2 cellular contexts compared by ENCODE assay signal in the genomic region with DNA sequence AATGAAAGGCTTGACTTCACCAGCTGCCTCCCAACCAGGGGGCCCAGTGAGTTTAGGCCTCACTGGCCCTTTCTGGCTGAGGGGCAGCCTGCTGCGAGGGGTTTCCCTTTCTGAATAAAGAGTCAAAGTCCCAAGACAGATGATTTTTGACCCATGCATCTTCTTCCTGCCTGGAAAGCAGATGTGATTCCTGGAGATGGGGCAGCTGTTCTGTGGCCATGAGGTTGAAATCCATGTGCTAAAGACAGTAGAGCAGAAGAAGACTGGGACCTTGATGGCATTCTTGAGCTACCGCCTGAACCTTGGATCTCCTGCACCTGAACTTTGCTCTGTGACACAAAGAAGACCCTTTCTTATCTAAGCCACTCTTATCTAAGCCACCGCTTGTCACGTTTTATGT.
TF ChIP-seq lines count a peak whose summit lies in the region.

No MANE protein-coding gene starts in this region.

TF ChIP-seq in HepG2, 621 proteins besides CTCF, POLR2A, EP300 and RAD21:
- no peak for TF ChIP-seq TCF7L2 (IDR thresholded peaks at IDR 0.05; ENCODE audit: low read depth, low read length)
- TF ChIP-seq HNF4A (CRISPR knock-in tag; IDR thresholded peaks at IDR 0.05), result 0 out of 2 replicates have a peak, but pooled peaks have one; percentile 28
- 0 out of 2 replicates have a peak, but pooled peaks have one; percentile 6 for TF ChIP-seq POGZ (CRISPR knock-in tag; IDR thresholded peaks at IDR 0.05)
- TF ChIP-seq, protein P1, sequence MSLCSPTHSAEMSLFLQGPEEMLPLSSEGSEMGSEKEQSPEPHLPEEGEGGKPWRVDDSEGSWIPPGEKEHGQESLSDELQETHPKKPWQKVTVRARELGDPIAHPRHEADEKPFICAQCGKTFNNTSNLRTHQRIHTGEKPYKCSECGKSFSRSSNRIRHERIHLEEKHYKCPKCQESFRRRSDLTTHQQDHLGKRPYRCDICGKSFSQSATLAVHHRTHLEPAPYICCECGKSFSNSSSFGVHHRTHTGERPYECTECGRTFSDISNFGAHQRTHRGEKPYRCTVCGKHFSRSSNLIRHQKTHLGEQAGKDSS (CRISPR knock-in tag; IDR thresholded peaks at IDR 0.05; ENCODE audit: borderline replicate concordance, low read depth), result no peak
- TF ChIP-seq PITX1 (CRISPR knock-in tag; IDR thresholded peaks at IDR 0.05), result peak; percentile 36; the same call in 1 of the 2 replicates
- no peak for TF ChIP-seq KDM2A (CRISPR knock-in tag; IDR thresholded peaks at IDR 0.05; ENCODE audit: borderline replicate concordance, low read depth)
- TF ChIP-seq RBAK (CRISPR knock-in tag; IDR thresholded peaks at IDR 0.05), result no peak
- peak; percentile 70 for TF ChIP-seq ZMYM3 (CRISPR knock-in tag; IDR thresholded peaks at IDR 0.05)
TF ChIP-seq in HepG2: peak in this region for 4.

TF ChIP-seq in neural cell, 6 proteins besides CTCF, POLR2A, EP300 and RAD21:
- TF ChIP-seq MXI1 (conservative IDR thresholded peaks at IDR 0.05; ENCODE audit: poor library complexity, severe bottlenecking) (no peak), TAF1 (IDR thresholded peaks at IDR 0.05; ENCODE audit: low read depth) (no peak), EZH2 (IDR thresholded peaks at IDR 0.05; ENCODE audit: borderline replicate concordance, insufficient read depth, low read length, poor library complexity, severe bottlenecking) (no peak), SMC3 (conservative IDR thresholded peaks at IDR 0.05; ENCODE audit: poor library complexity) (no peak), POLR2AphosphoS5 (IDR thresholded peaks at IDR 0.05) (no peak)
- TF ChIP-seq, protein P2, sequence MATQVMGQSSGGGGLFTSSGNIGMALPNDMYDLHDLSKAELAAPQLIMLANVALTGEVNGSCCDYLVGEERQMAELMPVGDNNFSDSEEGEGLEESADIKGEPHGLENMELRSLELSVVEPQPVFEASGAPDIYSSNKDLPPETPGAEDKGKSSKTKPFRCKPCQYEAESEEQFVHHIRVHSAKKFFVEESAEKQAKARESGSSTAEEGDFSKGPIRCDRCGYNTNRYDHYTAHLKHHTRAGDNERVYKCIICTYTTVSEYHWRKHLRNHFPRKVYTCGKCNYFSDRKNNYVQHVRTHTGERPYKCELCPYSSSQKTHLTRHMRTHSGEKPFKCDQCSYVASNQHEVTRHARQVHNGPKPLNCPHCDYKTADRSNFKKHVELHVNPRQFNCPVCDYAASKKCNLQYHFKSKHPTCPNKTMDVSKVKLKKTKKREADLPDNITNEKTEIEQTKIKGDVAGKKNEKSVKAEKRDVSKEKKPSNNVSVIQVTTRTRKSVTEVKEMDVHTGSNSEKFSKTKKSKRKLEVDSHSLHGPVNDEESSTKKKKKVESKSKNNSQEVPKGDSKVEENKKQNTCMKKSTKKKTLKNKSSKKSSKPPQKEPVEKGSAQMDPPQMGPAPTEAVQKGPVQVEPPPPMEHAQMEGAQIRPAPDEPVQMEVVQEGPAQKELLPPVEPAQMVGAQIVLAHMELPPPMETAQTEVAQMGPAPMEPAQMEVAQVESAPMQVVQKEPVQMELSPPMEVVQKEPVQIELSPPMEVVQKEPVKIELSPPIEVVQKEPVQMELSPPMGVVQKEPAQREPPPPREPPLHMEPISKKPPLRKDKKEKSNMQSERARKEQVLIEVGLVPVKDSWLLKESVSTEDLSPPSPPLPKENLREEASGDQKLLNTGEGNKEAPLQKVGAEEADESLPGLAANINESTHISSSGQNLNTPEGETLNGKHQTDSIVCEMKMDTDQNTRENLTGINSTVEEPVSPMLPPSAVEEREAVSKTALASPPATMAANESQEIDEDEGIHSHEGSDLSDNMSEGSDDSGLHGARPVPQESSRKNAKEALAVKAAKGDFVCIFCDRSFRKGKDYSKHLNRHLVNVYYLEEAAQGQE (IDR thresholded peaks at IDR 0.05; ENCODE audit: borderline replicate concordance), result no peak
